ENCODE assay signal across 28 cellular contexts in genomic region chr21:39215078-39215477, GRCh38.
"Had no signal": no experiment of that assay in that cellular context is flagged by ENCODE, and none has a peak within 500 bp of the region (broad histone marks: within the 10 kb centered on the region; RNA-seq: fewer than 3 reads in every experiment).

No MANE protein-coding gene starts in this region.

- H3K27me3 ChIP-seq: neutrophil, pancreas, sigmoid colon, stomach, tibial artery, transverse colon, upper lobe of right lung, uterus had no signal

- H3K27me3 Mint-ChIP-seq: naive B cell; naive thymus-derived CD8-positive, alpha-beta T cell; natural killer cell treated with Interleukin-12 subunit alpha and Interleukin-12 subunit beta and Interleukin-15 and Interleukin-18, amount 100 ng/mL, for 72 hours; progenitor cell of endocrine pancreas; stimulated activated naive B cell treated with anti-CD40 and anti-IgM and Interleukin-4, amounts not matched to agents 10 μg/mL and 1 μg/mL and 100 μg/mL, for 72 hours; stimulated activated naive CD8-positive, alpha-beta T cell treated with anti-CD3 and anti-CD28 coated beads, Interleukin-15, Interleukin-2, amounts not matched to agents 100 ng/mL and 50 ng/mL, for 24 hours; type B pancreatic cell had no signal

- DNase-seq: naive B cell; naive thymus-derived CD8-positive, alpha-beta T cell; nephron progenitor cell; nucleus accumbens; pancreas; psoas muscle; right cardiac atrium; sigmoid colon; small intestine; stimulated activated CD4-positive, alpha-beta T cell treated with anti-CD3 and anti-CD28 coated beads, Interleukin-15, amount 100 ng/mL, for 24 hours; stimulated activated CD4-positive, alpha-beta T cell treated with anti-CD3 and anti-CD28 coated beads, Interleukin-2, amount 100 ng/mL, for 24 hours; stimulated activated CD4-positive, alpha-beta T cell treated with anti-CD3 and anti-CD28 coated beads, Interleukin-2, amount 100 ng/mL, for 48 hours; stimulated activated CD4-positive, alpha-beta T cell treated with anti-CD3 and anti-CD28 coated beads, Interleukin-4, amount 100 ng/mL, for 24 hours; stimulated activated naive B cell treated with anti-CD40 and anti-IgM and Interleukin-4, amounts not matched to agents 10 μg/mL and 1 μg/mL and 100 μg/mL, for 72 hours; stimulated activated naive CD4-positive, alpha-beta T cell treated with Interleukin-2 at 50 U/mL for 16 hours; stomach; tibial artery; transverse colon; upper lobe of right lung; uterus had no signal

- FAIRE-seq: small intestine had no signal

- H3K4me1 Mint-ChIP-seq: naive B cell; stimulated activated effector memory CD8-positive, alpha-beta T cell treated with anti-CD3 and anti-CD28 coated beads, Interleukin-12 subunit alpha, Interleukin-12 subunit beta, amount 100 ng/mL, for 72 hours; stimulated activated naive B cell treated with anti-CD40 and anti-IgM and Interleukin-4, amounts not matched to agents 10 μg/mL and 1 μg/mL and 100 μg/mL, for 72 hours had no signal

- H3K36me3 ChIP-seq: uterus had no signal

- H3K4me3 ChIP-seq: pancreas, psoas muscle, sigmoid colon, stomach, thoracic aorta, tibial artery, transverse colon, upper lobe of right lung, uterus had no signal

- H3K4me3 Mint-ChIP-seq: naive B cell; naive thymus-derived CD8-positive, alpha-beta T cell; natural killer cell treated with Interleukin-12 subunit alpha and Interleukin-12 subunit beta and Interleukin-15 and Interleukin-18, amount 100 ng/mL, for 72 hours; nephron progenitor cell; neural crest cell; stimulated activated effector memory CD8-positive, alpha-beta T cell treated with anti-CD3 and anti-CD28 coated beads, Interleukin-12 subunit alpha, Interleukin-12 subunit beta, amount 100 ng/mL, for 72 hours; stimulated activated naive B cell treated with anti-CD40 and anti-IgM and Interleukin-4, amounts not matched to agents 10 μg/mL and 1 μg/mL and 100 μg/mL, for 72 hours; stimulated activated naive CD8-positive, alpha-beta T cell treated with anti-CD3 and anti-CD28 coated beads, Interleukin-15, Interleukin-2, amounts not matched to agents 100 ng/mL and 50 ng/mL, for 24 hours; type B pancreatic cell had no signal

- ATAC-seq: naive thymus-derived CD8-positive, alpha-beta T cell; natural killer cell treated with Interleukin-12 subunit alpha and Interleukin-12 subunit beta and Interleukin-15 and Interleukin-18, amount 100 ng/mL, for 72 hours; pancreas; psoas muscle; right cardiac atrium; stimulated activated effector memory CD8-positive, alpha-beta T cell treated with anti-CD3 and anti-CD28 coated beads, Interleukin-12 subunit alpha, Interleukin-12 subunit beta, amount 100 ng/mL, for 72 hours; stimulated activated naive B cell treated with anti-CD40 and anti-IgM and Interleukin-4, amounts not matched to agents 10 μg/mL and 1 μg/mL and 100 μg/mL, for 72 hours; upper lobe of right lung had no signal

- H3K27ac ChIP-seq: neutrophil, pancreas, psoas muscle, sigmoid colon, stomach, thoracic aorta, tibial artery, transverse colon, upper lobe of right lung, uterus had no signal

- H3K9me3 Mint-ChIP-seq: naive B cell; naive thymus-derived CD8-positive, alpha-beta T cell; natural killer cell treated with Interleukin-12 subunit alpha and Interleukin-12 subunit beta and Interleukin-15 and Interleukin-18, amount 100 ng/mL, for 72 hours; nephron progenitor cell; neural crest cell; stimulated activated effector memory CD8-positive, alpha-beta T cell treated with anti-CD3 and anti-CD28 coated beads, Interleukin-12 subunit alpha, Interleukin-12 subunit beta, amount 100 ng/mL, for 72 hours; stimulated activated naive B cell treated with anti-CD40 and anti-IgM and Interleukin-4, amounts not matched to agents 10 μg/mL and 1 μg/mL and 100 μg/mL, for 72 hours; stimulated activated naive CD8-positive, alpha-beta T cell treated with anti-CD3 and anti-CD28 coated beads, Interleukin-15, Interleukin-2, amounts not matched to agents 100 ng/mL and 50 ng/mL, for 24 hours; type B pancreatic cell had no signal

- H3K4me1 ChIP-seq: psoas muscle, sigmoid colon, stomach, tibial artery, transverse colon, upper lobe of right lung, uterus had no signal

- H3K27ac Mint-ChIP-seq: naive B cell; natural killer cell treated with Interleukin-12 subunit alpha and Interleukin-12 subunit beta and Interleukin-15 and Interleukin-18, amount 100 ng/mL, for 72 hours; nephron progenitor cell; progenitor cell of endocrine pancreas; stimulated activated effector memory CD8-positive, alpha-beta T cell treated with anti-CD3 and anti-CD28 coated beads, Interleukin-12 subunit alpha, Interleukin-12 subunit beta, amount 100 ng/mL, for 72 hours; stimulated activated naive B cell treated with anti-CD40 and anti-IgM and Interleukin-4, amounts not matched to agents 10 μg/mL and 1 μg/mL and 100 μg/mL, for 72 hours; stimulated activated naive CD8-positive, alpha-beta T cell treated with anti-CD3 and anti-CD28 coated beads, Interleukin-15, Interleukin-2, amounts not matched to agents 100 ng/mL and 50 ng/mL, for 24 hours; type B pancreatic cell had no signal

- H3K9me3 ChIP-seq: neutrophil, pancreas, psoas muscle, sigmoid colon, stomach, thoracic aorta, tibial artery, transverse colon, upper lobe of right lung, uterus had no signal
